ENCODE assay signal across 24 cellular contexts in genomic region chr12:21190016-21190415, GRCh38. TPM values are rescaled to one million over a fixed set of nuclear protein-coding genes. Genes with fewer than 3 reads are reported as not detected.
DNase-seq lines count a peak whose midpoint lies in the region; ATAC-seq, FAIRE-seq and TF ChIP-seq lines count a peak whose summit lies in the region.
"Had no signal": no experiment of that assay in that cellular context is flagged by ENCODE, and none has a peak within 500 bp of the region (broad histone marks: within the 10 kb centered on the region; RNA-seq: fewer than 3 reads in every experiment).

No MANE protein-coding gene starts in this region.

- DNase-seq in HepG2 (ENCODE audit: low spot score) (no peak), hepatocyte (ENCODE audit: low spot score) (peak; percentile 10), right lobe of liver (no peak), SHP77 treated with DMSO at 0.1 percent for 48 hours (lab: John Stamatoyannopoulos, UW) (no peak), colonic mucosa (no peak), NCI-H345 treated with DMSO at 0.1 percent for 48 hours (lab: John Stamatoyannopoulos, UW; ENCODE audit: unreplicated experiment) (no peak)
- DNase-seq: 8988T; ACHN; AML-193; BE2C; CD4-positive, alpha-beta T cell; CD8-positive, alpha-beta memory T cell; DMS 273 treated with DMSO at 0.1 percent for 48 hours; DND-41; GOT3; H7; HCEC 1CT had no signal

- H3K9me2 ChIP-seq in hepatocyte (replicated peaks; ENCODE audit: insufficient read depth) = no peaks in the 10 kb centered on the region

- H3K36me3 ChIP-seq in liver (ENCODE audit: control insufficient read depth in 4 of 4, insufficient read depth in 3 of 4, low read depth in 1 of 4, low read length in 3 of 4) (peaks cover 2 to 13% (median 10%) of the 10 kb centered on the region in 4 donors), HepG2 (replicated peaks in 1 of 2; ENCODE audit: control insufficient read depth in 1 of 2, insufficient read depth in 2 of 2, low read length in 2 of 2) (no peaks in the 10 kb centered on the region), hepatocyte (replicated peaks; ENCODE audit: insufficient read depth, low read depth) (no peaks in the 10 kb centered on the region), right lobe of liver (no peaks in the 10 kb centered on the region), colonic mucosa (no peaks in the 10 kb centered on the region)
- H3K36me3 ChIP-seq: BE2C; BLaER1 treated with 17β-estradiol and CSF1 and Interleukin-3, amounts not matched to agents 10 nM and 100 nM had no signal

- H3K4me3 ChIP-seq in liver (ENCODE audit: low read depth in 1 of 3, low read length in 3 of 3) = no peak overlapping the region
- H3K4me3 ChIP-seq in HepG2 (replicated peaks in 1 of 3; ENCODE audit: insufficient read depth in 1 of 3, low read depth in 2 of 3, low read length in 3 of 3) = no peak overlapping the region
- H3K4me3 ChIP-seq in hepatocyte = no peak overlapping the region
- H3K4me3 ChIP-seq in right lobe of liver = no peak overlapping the region
- H3K4me3 ChIP-seq in colonic mucosa = no peak overlapping the region
- H3K4me3 ChIP-seq: A549; BLaER1 treated with 17β-estradiol and CSF1 and Interleukin-3, amounts not matched to agents 10 nM and 100 nM had no signal

- no peaks in the 10 kb centered on the region for H3K4me1 ChIP-seq in liver (ENCODE audit: control insufficient read depth in 4 of 4, insufficient read depth in 4 of 4, low read length in 3 of 4)
- H3K4me1 ChIP-seq in HepG2 (ENCODE audit: insufficient read depth, low read length) = no peaks in the 10 kb centered on the region
- H3K4me1 ChIP-seq in hepatocyte (ENCODE audit: insufficient read depth) = no peaks in the 10 kb centered on the region
- no peaks in the 10 kb centered on the region for H3K4me1 ChIP-seq in right lobe of liver
- no peaks in the 10 kb centered on the region for H3K4me1 ChIP-seq in colonic mucosa
- H3K4me1 ChIP-seq: A549; BE2C; BLaER1 treated with 17β-estradiol and CSF1 and Interleukin-3, amounts not matched to agents 10 nM and 100 nM had no signal

- H2AFZ ChIP-seq in HepG2 (ENCODE audit: low read length) (no peak overlapping the region), hepatocyte (no peak overlapping the region)

- intact Hi-C loops in HepG2 (cut with micrococcal nuclease; ENCODE audit: unreplicated experiment) (no loop called here), right lobe of liver (cut with DNase I) (no loop called here), colonic mucosa (cut with DNase I) (no loop called here)

- TF ChIP-seq EP300 in HepG2 (IDR thresholded peaks at IDR 0.05; ENCODE audit: low read depth in 2 of 2, low read length in 2 of 2) (no peak), HepG2 (CRISPR knock-in tag; IDR thresholded peaks at IDR 0.05; ENCODE audit: borderline replicate concordance) (no peak)

- TF ChIP-seq POLR2A in HepG2 (IDR thresholded peaks at IDR 0.05; ENCODE audit: insufficient read depth in 1 of 2, low read depth in 2 of 2, low read length in 2 of 2) = no peak
- no peak for TF ChIP-seq POLR2A in right lobe of liver (IDR thresholded peaks at IDR 0.05)

- in situ Hi-C loops in HepG2 (cut with HindIII; ENCODE audit: extremely low pct_ligation_motif_present, low pct_unique_long_range_greater_than_20kb) = no loop called here

- CTCF ChIA-PET in HepG2 (lab: Yijun Ruan, JAX; ENCODE audit: low intra/inter-chr PET ratio, low total read pairs) = no interaction called here

- no peak for TF ChIP-seq CTCF in liver (IDR thresholded peaks at IDR 0.05; ENCODE audit: low read depth, low read length, missing input control)
- TF ChIP-seq CTCF in HepG2 (CRISPR knock-in tag; IDR thresholded peaks at IDR 0.05) = no peak
- no peak for TF ChIP-seq CTCF in hepatocyte (IDR thresholded peaks at IDR 0.05; ENCODE audit: poor library complexity)
- TF ChIP-seq CTCF in right lobe of liver (IDR thresholded peaks at IDR 0.05) = no peak
- no peak for TF ChIP-seq CTCF in colonic mucosa (IDR thresholded peaks at IDR 0.05)

- no peaks in the 10 kb centered on the region for H3K27me3 ChIP-seq in liver (ENCODE audit: control insufficient read depth in 4 of 4, insufficient read depth in 4 of 4, low read length in 3 of 4)
- H3K27me3 ChIP-seq in HepG2 (ENCODE audit: control insufficient read depth in 1 of 2, insufficient read depth in 2 of 2, low read length in 2 of 2) = no peaks in the 10 kb centered on the region
- no peaks in the 10 kb centered on the region for H3K27me3 ChIP-seq in hepatocyte
- no peaks in the 10 kb centered on the region for H3K27me3 ChIP-seq in right lobe of liver
- no peaks in the 10 kb centered on the region for H3K27me3 ChIP-seq in colonic mucosa
- H3K27me3 ChIP-seq: BE2C; BLaER1 treated with 17β-estradiol and CSF1 and Interleukin-3, amounts not matched to agents 10 nM and 100 nM had no signal

- BruUV-seq in HepG2 (replicated peaks; lab: Mats Ljungman, UMichigan) = no TSS peak

- no peak overlapping the region for H3K27ac ChIP-seq in liver (ENCODE audit: low read depth in 1 of 2, low read length in 2 of 2)
- no peak overlapping the region for H3K27ac ChIP-seq in HepG2 (ENCODE audit: extremely low read length, insufficient read depth, low read length)
- no peak overlapping the region for H3K27ac ChIP-seq in hepatocyte
- H3K27ac ChIP-seq in right lobe of liver = no peak overlapping the region
- H3K27ac ChIP-seq in colonic mucosa = no peak overlapping the region
- H3K27ac ChIP-seq: A549; BLaER1 treated with 17β-estradiol and CSF1 and Interleukin-3, amounts not matched to agents 10 nM and 100 nM had no signal

- no peak for FAIRE-seq in HepG2 (lab: Jason Lieb, UNC)
- FAIRE-seq: A549, D721Med, G401.6, GM12892 had no signal

- H3K9ac ChIP-seq in liver (ENCODE audit: low read depth in 1 of 2, low read length in 2 of 2) = no peak overlapping the region
- no peak overlapping the region for H3K9ac ChIP-seq in HepG2 (ENCODE audit: insufficient read depth, low read depth, low read length)
- no peak overlapping the region for H3K9ac ChIP-seq in colonic mucosa (ENCODE audit: low read depth in 2 of 2, low read length in 2 of 2)
- H3K9ac ChIP-seq: BLaER1 treated with 17β-estradiol and CSF1 and Interleukin-3, amounts not matched to agents 10 nM and 100 nM had no signal

- H3K9me3 ChIP-seq in liver (ENCODE audit: control insufficient read depth in 4 of 4, low read length in 3 of 4) (no peaks in the 10 kb centered on the region), HepG2 (ENCODE audit: low read length) (peaks cover 6% of the 10 kb centered on the region), hepatocyte (ENCODE audit: low read depth) (no peaks in the 10 kb centered on the region), right lobe of liver (no peaks in the 10 kb centered on the region), colonic mucosa (no peaks in the 10 kb centered on the region)
- H3K9me3 ChIP-seq: A549; BE2C; BLaER1 treated with 17β-estradiol and CSF1 and Interleukin-3, amounts not matched to agents 10 nM and 100 nM had no signal

- 56% methylated on average over 3 of the region's 3 CpGs for WGBS in liver
- 16% methylated on average over 3 of the region's 3 CpGs for WGBS in HepG2 (ENCODE audit: low lambda C conversion rate)
- 55% methylated on average over 3 of the region's 3 CpGs for WGBS in hepatocyte (ENCODE audit: low lambda C conversion rate, missing lambda C conversion rate)
- 67% methylated on average over 2 of the region's 3 CpGs for WGBS in right lobe of liver (ENCODE audit: insufficient coverage, low coverage, low lambda C conversion rate, missing lambda C conversion rate)

- TF ChIP-seq RAD21 in liver (IDR thresholded peaks at IDR 0.05) (no peak), HepG2 (CRISPR knock-in tag; IDR thresholded peaks at IDR 0.05) (no peak)

- H4K20me1 ChIP-seq in HepG2 (ENCODE audit: insufficient read depth, low read length) (no peaks in the 10 kb centered on the region), hepatocyte (ENCODE audit: insufficient read depth, poor library complexity, severe bottlenecking) (no peaks in the 10 kb centered on the region)
- H4K20me1 ChIP-seq: BLaER1 treated with 17β-estradiol and CSF1 and Interleukin-3, amounts not matched to agents 10 nM and 100 nM had no signal

- H3K79me2 ChIP-seq in HepG2 (ENCODE audit: insufficient read depth, low read length) (no peaks in the 10 kb centered on the region), hepatocyte (no peaks in the 10 kb centered on the region)

- POLR2A ChIA-PET in HepG2 (lab: Yijun Ruan, JAX) = no interaction called here

- H3K4me2 ChIP-seq in HepG2 (ENCODE audit: low read depth, low read length) (no peak overlapping the region), hepatocyte (no peak overlapping the region)
- H3K4me2 ChIP-seq: A549; BLaER1 treated with 17β-estradiol and CSF1 and Interleukin-3, amounts not matched to agents 10 nM and 100 nM had no signal

- ATAC-seq in HepG2 = no peak
- ATAC-seq in right lobe of liver = peak; percentile 49 to 66 (median 62)
- ATAC-seq: A549 had no signal

TF ChIP-seq in liver, 16 proteins besides CTCF, POLR2A, EP300 and RAD21 (continues in another document):
- TF ChIP-seq HNF4A (conservative IDR thresholded peaks at IDR 0.05) = peak; percentile 35 to 37

RNA-seq across cellular contexts. Expression of gene SLCO1B1, which starts 59.0 kb away (rescaled TPM):
- total RNA-seq in liver (100 to 1,000 TPM; 170 to 218 TPM), HepG2 (2016; rRNA removed; fragmentation: Illumina TruSeq; extraction: Trizol) (not detected in 2 replicates), hepatocyte (25.4 and 33.4 TPM in 2 replicates), right lobe of liver (100 to 1,000 TPM; 126 to 285 (median 145) TPM), colonic mucosa (not detected)
- polyA plus RNA-seq in liver (100 to 1,000 TPM; 118 to 120 TPM), HepG2 (2011; rRNA removed) (not detected in 2 replicates), hepatocyte (3.4 and 8.9 TPM in 2 replicates)
- not detected in 2 replicates for total RNA-seq in HepG2 (2016; cell fraction: cytosol; rRNA removed; fragmentation: Illumina TruSeq; extraction: Trizol; ENCODE audit: low read depth)
- not detected in 2 replicates for total RNA-seq in HepG2 (2016; cell fraction: insoluble cytoplasmic fraction; rRNA removed; fragmentation: Illumina TruSeq; extraction: Trizol)
- not detected in 2 replicates for total RNA-seq in HepG2 (2016; cell fraction: membrane; rRNA removed; fragmentation: Illumina TruSeq; extraction: Trizol)
- not detected in 2 replicates for total RNA-seq in HepG2 (2016; cell fraction: nucleus; rRNA removed; fragmentation: Illumina TruSeq; extraction: Trizol)
- polyA plus RNA-seq in HepG2 (2011; cell fraction: cytosol; rRNA removed) = not detected in 2 replicates
- not detected in 2 replicates for polyA plus RNA-seq in HepG2 (2011; cell fraction: nucleus; rRNA removed)
- polyA plus RNA-seq in HepG2 (2012) = not detected in 2 replicates
- polyA plus RNA-seq in HepG2 (2016; cell fraction: cytosol; fragmentation: Illumina TruSeq; extraction: Trizol; ENCODE audit: low read depth) = not detected in 2 replicates
- polyA plus RNA-seq in HepG2 (2016; cell fraction: insoluble cytoplasmic fraction; fragmentation: Illumina TruSeq; extraction: Trizol; ENCODE audit: low read depth) = not detected in 2 replicates
- not detected in 2 replicates for polyA plus RNA-seq in HepG2 (2016; cell fraction: membrane; fragmentation: Illumina TruSeq; extraction: Trizol; ENCODE audit: low read depth)
- not detected in 2 replicates for polyA plus RNA-seq in HepG2 (2016; cell fraction: nucleus; fragmentation: Illumina TruSeq; extraction: Trizol; ENCODE audit: insufficient read depth, low read depth)
- 0.09 TPM in 1 of 2 replicates, not detected in the other for polyA minus RNA-seq in HepG2 (2011; rRNA and poly(A)+ RNA removed; ENCODE audit: low replicate concordance)
- not detected in 2 replicates for polyA minus RNA-seq in HepG2 (2011; cell fraction: cytosol; rRNA and poly(A)+ RNA removed)
- polyA minus RNA-seq in HepG2 (2011; cell fraction: nucleus; rRNA and poly(A)+ RNA removed) = 0.25 TPM in 1 of 2 replicates, not detected in the other
- total RNA-seq: CD4-positive, alpha-beta T cell; CD8-positive, alpha-beta memory T cell; H7 had no signal
- polyA plus RNA-seq: CD14-positive monocyte; CD8-positive, alpha-beta memory T cell had no signal

Comparison
In these comparisons a context has a peak if more than half of its experiments do, and no peak if none do; other contexts are left out.
1. RNA of gene SLCO1B1, which starts 59.0 kb away (total RNA-seq): 170 to 218 TPM in liver, 126 to 285 TPM in right lobe of liver and 25.4 to 33.4 TPM in hepatocyte; not detected in colonic mucosa and not detected in HepG2; every median in the first group is over 10 times any median in the second.